Comparison of ENCODE assay signal across 1 cellular context in the genomic region with DNA sequence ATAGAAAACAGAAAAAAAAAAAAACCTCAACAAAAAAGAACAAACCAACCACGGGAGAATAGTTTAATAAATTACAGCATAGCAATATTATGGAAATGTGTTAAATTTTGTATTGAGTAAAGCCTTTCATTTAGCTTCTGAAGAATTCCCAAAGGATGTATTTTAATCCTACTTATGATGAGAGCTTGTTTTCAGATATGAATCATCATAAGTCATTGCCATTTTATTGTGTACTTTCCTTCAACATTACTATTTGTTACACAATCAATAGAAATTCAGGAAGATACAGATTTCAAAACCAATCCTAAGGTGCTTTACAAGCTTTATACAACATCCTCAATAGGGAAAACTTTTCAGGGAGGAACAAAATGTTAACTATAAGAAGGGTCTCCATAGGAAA.
TF ChIP-seq lines count a peak whose summit lies in the region.

No MANE protein-coding gene starts in this region.

TF ChIP-seq in A549, 52 proteins besides CTCF, POLR2A, EP300 and RAD21 (continued from another document):
- peak; percentile 67; the same call in 1 of the 2 replicates for TF ChIP-seq GATA3 (IDR thresholded peaks at IDR 0.05; ENCODE audit: borderline replicate concordance)
- peak; percentile 18; the same call in 1 of the 3 replicates for TF ChIP-seq SMC3 (IDR thresholded peaks at IDR 0.05)
- peak; percentile 90 to 93 for TF ChIP-seq CEBPB (IDR thresholded peaks at IDR 0.05)
- TF ChIP-seq TFCP2L1 (CRISPR knock-in tag; IDR thresholded peaks at IDR 0.05) = no peak
